Comparison of ENCODE assay signal across 5 cellular contexts in genomic region chr4:58953575-58953974, GRCh38.
"Had no signal": no experiment of that assay in that cellular context is flagged by ENCODE, and none has a peak within 500 bp of the region (broad histone marks: within the 10 kb centered on the region; RNA-seq: fewer than 3 reads in every experiment).

No MANE protein-coding gene starts in this region.

- DNase-seq: IMR-90, KBM-7 had no signal

- ATAC-seq: HepG2, K562 had no signal

- H3K4me3 ChIP-seq: K562 had no signal

- H3K27ac ChIP-seq: HL-60 had no signal
